ENCODE assay signal across 8 cellular contexts in the genomic region with DNA sequence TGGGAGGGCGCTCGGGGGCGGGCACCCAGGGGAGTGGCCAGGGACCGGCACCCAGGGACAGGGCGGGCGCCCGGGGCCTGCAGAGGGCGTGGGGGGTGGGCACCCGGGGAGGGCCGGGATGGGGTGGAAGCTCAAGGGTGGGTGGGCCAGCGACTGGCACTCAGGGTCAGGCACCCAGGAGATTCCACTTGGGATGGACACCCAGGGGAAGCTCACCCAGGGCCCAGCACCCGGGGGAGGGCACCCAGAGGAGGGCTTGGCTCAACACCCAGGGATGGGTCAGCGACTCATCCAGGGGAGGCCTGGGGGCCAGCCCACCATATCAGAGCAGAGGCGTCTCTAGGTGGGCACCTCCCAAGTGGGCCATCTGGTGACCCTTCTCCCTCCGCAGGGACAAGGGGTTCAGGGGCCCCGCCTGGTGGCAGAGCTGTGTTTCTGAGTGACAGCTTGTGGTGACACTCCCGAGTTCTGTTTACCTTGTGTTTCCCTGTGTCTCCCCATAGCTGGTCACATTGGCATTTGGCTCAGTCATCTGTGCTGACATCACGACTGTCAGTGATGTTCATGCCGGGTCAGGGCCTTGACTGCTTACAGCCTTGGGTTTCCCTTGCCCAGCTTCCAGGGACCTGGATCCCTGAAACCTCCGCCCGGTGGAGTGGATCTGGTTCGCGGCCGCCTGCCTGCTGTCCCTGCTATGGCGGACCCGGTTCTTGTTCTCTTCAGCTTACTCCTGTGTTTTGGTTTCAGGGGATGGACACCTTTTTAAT. TPM values are rescaled to one million over a fixed set of nuclear protein-coding genes. Genes with fewer than 3 reads are reported as not detected.
DNase-seq lines count a peak whose midpoint lies in the region; ATAC-seq and TF ChIP-seq lines count a peak whose summit lies in the region.

No MANE protein-coding gene starts in this region.

- H3K9me3 ChIP-seq in HUES64 (ENCODE audit: insufficient read depth, low read depth, low read length) (no peaks in the 10 kb centered on the region), SK-N-MC (ENCODE audit: low read depth, low read length) (no peaks in the 10 kb centered on the region), hepatocyte (ENCODE audit: low read depth) (no peaks in the 10 kb centered on the region)

- H3K27ac ChIP-seq in HUES64 (ENCODE audit: low read depth, low read length) (peak overlapping the region; percentile 100; the same call in 1 of the 2 replicates), SK-N-MC (peak overlapping the region; percentile 70), hepatocyte (peak overlapping the region; percentile 98)

- DNase-seq in GF-D8 (lab: John Stamatoyannopoulos, UW) (peak; percentile 25), SK-N-MC (ENCODE audit: low read depth, low spot score) (no peak), astrocyte of the cerebellum (ENCODE audit: low read depth) (peak; percentile 4), hepatocyte (ENCODE audit: low spot score) (peak; percentile 87), retinal pigment epithelial cell (ENCODE audit: low read depth) (no peak), NCI-H187 treated with DMSO at 0.1 percent for 48 hours (lab: John Stamatoyannopoulos, UW) (no peak)

- peak overlapping the region; percentile 61 for H3K9ac ChIP-seq in HUES64 (ENCODE audit: low read depth, low read length)
- H3K9ac ChIP-seq in SK-N-MC (ENCODE audit: insufficient read length): peak overlapping the region; percentile 98

- H3K79me2 ChIP-seq in hepatocyte: peaks cover 42% of the 10 kb centered on the region

- ATAC-seq in GM21576 (IDR thresholded peaks at IDR 0.05; ENCODE audit: unreplicated experiment): peak; percentile 29

- H3K4me3 ChIP-seq in HUES64 (ENCODE audit: low read length) (peak overlapping the region; percentile 80), SK-N-MC (peak overlapping the region; percentile 91), astrocyte of the cerebellum (ENCODE audit: low read depth, low read length) (peak overlapping the region; percentile 72), hepatocyte (peak overlapping the region; percentile 43), retinal pigment epithelial cell (ENCODE audit: low read length) (peak overlapping the region; percentile 76)

- in situ Hi-C loops in astrocyte of the cerebellum (cut with HindIII; ENCODE audit: low sequenced_read_pairs): loop anchor here (5.0 kb wide), 1 partner anchor 301 kb away; no protein-coding TSS in a partner anchor

- no peaks in the 10 kb centered on the region for H3K27me3 ChIP-seq in HUES64 (ENCODE audit: insufficient read depth, low read length)
- H3K27me3 ChIP-seq in hepatocyte: no peaks in the 10 kb centered on the region

- peak; percentile 34 for TF ChIP-seq CTCF in astrocyte of the cerebellum (IDR thresholded peaks at IDR 0.05; ENCODE audit: low read depth, low read length, missing control alignments)
- TF ChIP-seq CTCF in hepatocyte (IDR thresholded peaks at IDR 0.05; ENCODE audit: poor library complexity): peak; percentile 19
- peak; percentile 41 for TF ChIP-seq CTCF in retinal pigment epithelial cell (conservative IDR thresholded peaks at IDR 0.05; ENCODE audit: low read depth, low read length)

- H3K4me1 ChIP-seq in HUES64 (ENCODE audit: insufficient read depth, low read length) (0 out of 2 replicates have a peak, but pooled peaks cover 12% of the 10 kb centered on the region), hepatocyte (ENCODE audit: insufficient read depth) (peaks cover 20% of the 10 kb centered on the region)

- peak overlapping the region; percentile 16 for H2AFZ ChIP-seq in hepatocyte

- WGBS in HUES64: 27% methylated on average over 26 of the region's 26 CpGs
- whole genome bisulfite sequencing in hepatocyte (ENCODE audit: low lambda C conversion rate, missing lambda C conversion rate): 33% methylated on average over 14 of the region's 26 CpGs

- peak overlapping the region; percentile 86 for H3K4me2 ChIP-seq in hepatocyte

- no peaks in the 10 kb centered on the region for H3K9me2 ChIP-seq in hepatocyte (replicated peaks; ENCODE audit: insufficient read depth)

- H3K36me3 ChIP-seq in HUES64 (ENCODE audit: insufficient read depth, low read length): no peaks in the 10 kb centered on the region
- H3K36me3 ChIP-seq in SK-N-MC (ENCODE audit: insufficient read depth, low read length): no peaks in the 10 kb centered on the region
- H3K36me3 ChIP-seq in hepatocyte (replicated peaks; ENCODE audit: insufficient read depth, low read depth): no peaks in the 10 kb centered on the region

- H4K20me1 ChIP-seq in hepatocyte (ENCODE audit: insufficient read depth, poor library complexity, severe bottlenecking): no peaks in the 10 kb centered on the region

RNA-seq across cellular contexts. Expression of gene IBA57, which starts 0.7 kb away (rescaled TPM):
- 3.6 TPM for polyA plus RNA-seq in HUES64 (2013, experiment 1 of 2)
- polyA plus RNA-seq in HUES64 (2013, experiment 2 of 2): 2.9 TPM
- total RNA-seq in hepatocyte: 5.0 and 5.7 TPM in 2 replicates
- 4.7 and 5.6 TPM in 2 replicates for polyA plus RNA-seq in hepatocyte

RNA-seq across cellular contexts. Expression of gene GJC2, which starts 16.6 kb away (rescaled TPM):
- polyA plus RNA-seq in HUES64 (2013, experiment 1 of 2): 0.35 TPM
- polyA plus RNA-seq in HUES64 (2013, experiment 2 of 2): 0.38 TPM
- 0.80 and 1.6 TPM in 2 replicates for total RNA-seq in hepatocyte
- polyA plus RNA-seq in hepatocyte: 0.40 and 0.63 TPM in 2 replicates

RNA-seq across cellular contexts. Expression of gene GUK1, which starts 26.3 kb away (rescaled TPM):
- 85.7 TPM for polyA plus RNA-seq in HUES64 (2013, experiment 1 of 2)
- 83.2 TPM for polyA plus RNA-seq in HUES64 (2013, experiment 2 of 2)
- total RNA-seq in hepatocyte: 157 and 158 TPM in 2 replicates
- 306 and 368 TPM in 2 replicates for polyA plus RNA-seq in hepatocyte

RNA-seq across cellular contexts. Expression of gene OBSCN, which starts 41.5 kb away (rescaled TPM):
- polyA plus RNA-seq in HUES64 (2013, experiment 1 of 2): 11.7 TPM
- polyA plus RNA-seq in HUES64 (2013, experiment 2 of 2): 11.5 TPM
- 11.2 and 22.4 TPM in 2 replicates for total RNA-seq in hepatocyte
- 15.0 and 20.6 TPM in 2 replicates for polyA plus RNA-seq in hepatocyte

RNA-seq across cellular contexts. Expression of gene MRPL55, which starts 57.3 kb away (rescaled TPM):
- polyA plus RNA-seq in HUES64 (2013, experiment 1 of 2): 47.5 TPM
- 53.4 TPM for polyA plus RNA-seq in HUES64 (2013, experiment 2 of 2)
- 59.6 and 64.8 TPM in 2 replicates for total RNA-seq in hepatocyte
- polyA plus RNA-seq in hepatocyte: 122 and 130 TPM in 2 replicates

Comparison
In these comparisons a context has a peak if more than half of its experiments do, and no peak if none do; other contexts are left out.
1. DNase-seq: peak in GF-D8 (single experiment), astrocyte of the cerebellum (single experiment) and hepatocyte (single experiment); none in SK-N-MC (single experiment), retinal pigment epithelial cell (single experiment) and NCI-H187 treated with DMSO at 0.1 percent for 48 hours (single experiment).
2. Peak in every context shown above with its lines, with median percentiles within 50 percentile points of each other: H3K27ac ChIP-seq, H3K4me3 ChIP-seq and CTCF ChIP-seq.